ENCODE assay signal across 17 cellular contexts in the genomic region with DNA sequence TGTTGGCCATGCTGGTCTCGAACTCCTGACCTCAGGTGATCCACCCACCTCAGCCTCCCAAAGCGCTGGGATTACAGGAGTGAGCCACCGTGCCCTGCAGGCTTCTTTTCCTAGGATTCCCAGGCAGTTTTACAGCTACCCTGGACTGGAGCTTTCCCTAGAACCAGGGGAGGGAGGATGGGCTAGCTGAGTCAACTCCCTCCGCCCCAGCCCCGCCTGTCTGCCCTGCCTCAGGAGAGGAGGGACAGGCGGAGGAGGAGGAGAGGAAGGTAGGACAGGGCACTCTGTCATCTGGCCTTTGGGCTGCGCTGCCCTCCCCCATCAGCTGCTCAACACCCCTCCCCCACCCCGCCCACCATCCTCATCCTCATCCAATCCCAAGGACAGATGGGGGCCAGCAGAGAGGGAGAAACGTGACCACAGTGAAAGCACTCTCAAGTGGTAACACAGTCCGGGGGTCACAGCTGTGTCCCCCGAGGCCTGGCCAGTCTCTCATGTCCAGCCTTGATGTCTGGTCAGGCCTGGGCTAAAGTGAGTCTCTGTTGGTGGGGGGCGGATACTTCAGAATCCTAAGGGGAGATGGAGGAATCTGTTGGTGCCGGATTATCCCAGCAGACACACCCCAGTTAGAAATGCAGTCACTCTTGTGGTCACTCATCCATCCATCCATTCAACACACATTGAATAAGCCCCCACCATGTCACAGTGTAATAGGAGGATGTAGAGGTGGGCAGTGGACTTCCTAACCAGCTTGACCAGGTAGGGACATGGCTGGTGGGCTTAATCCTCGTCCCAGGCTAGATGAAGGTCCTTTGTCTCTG. TPM values are rescaled to one million over a fixed set of nuclear protein-coding genes. Genes with fewer than 3 reads are reported as not detected.
A peak's percentile ranks its signal among the peaks of the same experiment; 100 is the strongest.
DNase-seq lines count a peak whose midpoint lies in the region.
"Had no signal": no experiment of that assay in that cellular context is flagged by ENCODE, and none has a peak within 500 bp of the region (broad histone marks: within the 10 kb centered on the region; RNA-seq: fewer than 3 reads in every experiment).

No MANE protein-coding gene starts in this region.

- H3K27ac ChIP-seq in GM23248 (no peak overlapping the region), neuronal stem cell (replicated peaks; ENCODE audit: low read length) (peak overlapping the region; percentile 74)

- no peak overlapping the region for H4K8ac ChIP-seq in neuronal stem cell (ENCODE audit: low read depth, low read length)

- H3K4me1 ChIP-seq in GM23248 (ENCODE audit: insufficient read depth): no peaks in the 10 kb centered on the region
- peaks cover 38% of the 10 kb centered on the region for H3K4me1 ChIP-seq in NT2/D1 (ENCODE audit: insufficient read depth, insufficient read length)
- H3K4me1 ChIP-seq in neuronal stem cell (ENCODE audit: control insufficient read depth in 2 of 2, insufficient read depth in 1 of 2, low read depth in 1 of 2, low read length in 2 of 2): peaks cover 28 to 67% of the 10 kb centered on the region in 2 donors

- H3F3A ChIP-seq in GM23248 (ENCODE audit: insufficient read depth): no peaks in the 10 kb centered on the region

- in situ Hi-C loops in GM23248 (cut with MboI): no loop called here

- H3K79me1 ChIP-seq in neuronal stem cell (ENCODE audit: low read depth, low read length): peaks cover 2% of the 10 kb centered on the region

- H3K23ac ChIP-seq in neuronal stem cell (ENCODE audit: low read depth, low read length, poor library complexity): no peak overlapping the region

- no peak overlapping the region for H2BK5ac ChIP-seq in neuronal stem cell (ENCODE audit: low read length)

- no peak overlapping the region for H2AFZ ChIP-seq in GM23248
- H2AFZ ChIP-seq in neuronal stem cell (ENCODE audit: low read length): no peak overlapping the region

- no peaks in the 10 kb centered on the region for H3K9me2 ChIP-seq in GM23248 (ENCODE audit: insufficient read depth)

- peak overlapping the region; percentile 35 for H2BK120ac ChIP-seq in neuronal stem cell (ENCODE audit: low read depth, low read length)

- H2BK15ac ChIP-seq in neuronal stem cell (ENCODE audit: low read length): no peak overlapping the region

- WGBS in GM23248 (ENCODE audit: low coverage in 1 of 2, low lambda C conversion rate in 2 of 2, missing lambda C conversion rate in 2 of 2), 2 experiments: 48 to 50% methylated on average over 11 to 14 of the region's 14 CpGs
- no CpG with 5 or more reads among the region's 14 CpGs for WGBS in neuronal stem cell (ENCODE audit: extremely low coverage in 2 of 2, insufficient read length in 2 of 2, insufficient replicate concordance in 1 of 2), 2 donors

- H3K4me2 ChIP-seq in GM23248 (ENCODE audit: unreplicated experiment) (no peak overlapping the region), neuronal stem cell (ENCODE audit: insufficient read depth, low read length, poor library complexity, severe bottlenecking) (no peak overlapping the region)

- H3K36me3 ChIP-seq in GM23248 (ENCODE audit: low read depth) (no peaks in the 10 kb centered on the region), NT2/D1 (ENCODE audit: insufficient read depth, insufficient read length, low read length) (peaks cover 7% of the 10 kb centered on the region), neuronal stem cell (replicated peaks in 1 of 2; ENCODE audit: control insufficient read depth in 2 of 2, insufficient read depth in 2 of 2, low read length in 2 of 2) (peaks cover 0 to 30% of the 10 kb centered on the region in 2 donors)

- H3K18ac ChIP-seq in neuronal stem cell (ENCODE audit: low read length): peak overlapping the region; percentile 73

- H3K4me3 ChIP-seq in GM23248 (no peak overlapping the region), NT2/D1 (ENCODE audit: insufficient read length, low read depth) (no peak overlapping the region), neuronal stem cell (ENCODE audit: low read length in 2 of 2) (no peak overlapping the region)

- H3K4ac ChIP-seq in neuronal stem cell (ENCODE audit: low read length): no peak overlapping the region

- no peak overlapping the region for H2BK12ac ChIP-seq in neuronal stem cell (ENCODE audit: low read length)

- H3K27me3 ChIP-seq in GM23248 (replicated peaks; ENCODE audit: insufficient read depth) (peaks cover 69% of the 10 kb centered on the region), NT2/D1 (ENCODE audit: insufficient read depth, insufficient read length) (no peaks in the 10 kb centered on the region), neuronal stem cell (ENCODE audit: control insufficient read depth in 3 of 3, insufficient read depth in 3 of 3, low read depth in 1 of 3, low read length in 3 of 3) (no peaks in the 10 kb centered on the region)

- H3K14ac ChIP-seq in neuronal stem cell (ENCODE audit: low read length): no peak overlapping the region

- H2AK5ac ChIP-seq in neuronal stem cell (ENCODE audit: low read depth, low read length): peak overlapping the region; percentile 53

- H4K91ac ChIP-seq in neuronal stem cell (ENCODE audit: low read depth, low read length, poor library complexity): no peak overlapping the region

- H3K9ac ChIP-seq in GM23248: no peak overlapping the region
- H3K9ac ChIP-seq in NT2/D1 (ENCODE audit: insufficient read length, low read depth): peak overlapping the region; percentile 73
- no peak overlapping the region for H3K9ac ChIP-seq in neuronal stem cell (ENCODE audit: low read depth, low read length, poor library complexity)

- DNase-seq in GM23248: peak; percentile 40
- DNase-seq in NT2/D1 (ENCODE audit: low read depth, low spot score): no peak
- DNase-seq in glomerular visceral epithelial cell (ENCODE audit: extremely low spot score): peak; percentile 45
- no peak for DNase-seq in neuronal stem cell (ENCODE audit: low spot score)
- DNase-seq in activated CD4-positive, alpha-beta T cell treated with anti-CD3 and anti-CD28 coated beads, Interleukin-2, amount 50 U/mL, for 1 hour: no peak
- DNase-seq in OCI-M2 (lab: John Stamatoyannopoulos, UW; ENCODE audit: unreplicated experiment): no peak
- DNase-seq in EL: no peak
- DNase-seq in DMS153 (lab: John Stamatoyannopoulos, UW): no peak
- DNase-seq: activated CD4-positive, alpha-beta T cell treated with anti-CD3 and anti-CD28 coated beads for 1 hour; activated gamma-delta T cell; Calu3; NCI-H1092 treated with DMSO at 0.1 percent for 48 hours; SIG-M5; stimulated activated CD4-positive, alpha-beta T cell treated with anti-CD3 and anti-CD28 coated beads, Interleukin-2, amount 100 ng/mL, for 24 hours; substantia nigra had no signal

- no peaks in the 10 kb centered on the region for H4K20me1 ChIP-seq in GM23248 (ENCODE audit: insufficient read depth)

- H3K79me2 ChIP-seq in GM23248 (ENCODE audit: insufficient read depth): no peaks in the 10 kb centered on the region

- no peaks in the 10 kb centered on the region for H3K9me3 ChIP-seq in GM23248 (ENCODE audit: low read depth)
- H3K9me3 ChIP-seq in NT2/D1 (ENCODE audit: insufficient read depth, low read length): no peaks in the 10 kb centered on the region
- H3K9me3 ChIP-seq in neuronal stem cell (replicated peaks in 1 of 2; ENCODE audit: control insufficient read depth in 2 of 2, insufficient read depth in 1 of 2, low read depth in 1 of 2, low read length in 2 of 2): no peaks in the 10 kb centered on the region

RNA-seq across cellular contexts. Expression of gene FIGNL2, which starts 12.3 kb away (rescaled TPM):
- total RNA-seq in GM23248 (2014; rRNA removed; shearing (Covaris generic)): 0.32 and 0.76 TPM in 2 replicates
- polyA plus RNA-seq in GM23248 (2016; fragmentation: Nextera tagmentation; extraction: Ambion mirVana): 0.13 and 0.23 TPM in 2 replicates
- polyA plus RNA-seq in neuronal stem cell (2013, experiment 1 of 2): 28.1 TPM
- 28.7 TPM for polyA plus RNA-seq in neuronal stem cell (2013, experiment 2 of 2)
- total RNA-seq: Calu3 had no signal

RNA-seq across cellular contexts. Expression of gene ANKRD33, which starts 51.7 kb away (rescaled TPM):
- not detected in 2 replicates for total RNA-seq in GM23248 (2014; rRNA removed; shearing (Covaris generic))
- polyA plus RNA-seq in GM23248 (2016; fragmentation: Nextera tagmentation; extraction: Ambion mirVana): not detected in 2 replicates
- 0.29 TPM for polyA plus RNA-seq in neuronal stem cell (2013, experiment 1 of 2)
- 0.32 TPM for polyA plus RNA-seq in neuronal stem cell (2013, experiment 2 of 2)
- total RNA-seq: Calu3; epithelial cell of proximal tubule; T-helper 2 cell treated with Interferon-gamma antibody and Interleukin-4, amounts not matched to agents 100 ng/mL and 5 ng/mL, for 36 hours had no signal

Comparison
In these comparisons a context has a peak if more than half of its experiments do, and no peak if none do; other contexts are left out.
1. DNase-seq: peak in GM23248 (single experiment) and glomerular visceral epithelial cell (single experiment); none in NT2/D1 (single experiment), neuronal stem cell (single experiment), activated CD4-positive, alpha-beta T cell treated with anti-CD3 and anti-CD28 coated beads, Interleukin-2, amount 50 U/mL, for 1 hour (single experiment), OCI-M2 (single experiment), EL (single experiment) and DMS153 (single experiment).